8 cellular contexts compared by ENCODE assay signal in the genomic region with DNA sequence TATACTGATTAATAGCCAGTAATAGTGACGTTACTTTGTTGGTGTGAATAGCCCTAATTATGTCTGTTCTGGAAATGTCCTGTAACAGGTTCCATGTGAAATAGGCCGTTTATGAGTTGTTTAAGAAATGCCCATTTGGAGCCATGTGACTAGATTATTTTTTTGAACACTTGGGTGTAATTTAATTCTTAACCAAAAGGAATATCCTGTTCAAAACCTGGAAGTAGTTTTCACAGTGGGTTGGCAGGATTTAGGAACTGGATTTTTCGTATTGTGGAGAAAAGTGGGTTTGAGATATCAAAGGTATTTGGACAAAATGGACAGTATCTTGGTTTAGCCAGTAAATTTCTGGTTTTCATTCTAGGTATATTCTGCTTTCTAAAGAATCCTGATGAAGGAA. TPM values are rescaled to one million over a fixed set of nuclear protein-coding genes. Genes with fewer than 3 reads are reported as not detected.
DNase-seq lines count a peak whose midpoint lies in the region; ATAC-seq and TF ChIP-seq lines count a peak whose summit lies in the region.

No MANE protein-coding gene starts in this region.

- TF ChIP-seq EP300 in tibial nerve (IDR thresholded peaks at IDR 0.05) = no peak

- H3K27me3 ChIP-seq in adipocyte (replicated peaks; ENCODE audit: control insufficient read depth, insufficient read depth, low read length) = no peaks in the 10 kb centered on the region
- H3K27me3 ChIP-seq in right lobe of liver = no peaks in the 10 kb centered on the region
- H3K27me3 ChIP-seq in tibial nerve = no peaks in the 10 kb centered on the region

- peaks cover 3% of the 10 kb centered on the region for H3K27me3 Mint-ChIP-seq in activated T-cell treated with anti-CD3 and anti-CD28 coated beads, Interleukin-2, amount 50 U/mL, for 4 hours (ENCODE audit: low read depth)

- no peak for ATAC-seq in activated T-cell treated with anti-CD3 and anti-CD28 coated beads, Interleukin-2, amount 50 U/mL, for 4 hours
- no peak for ATAC-seq in right lobe of liver

- peaks cover 5% of the 10 kb centered on the region for H3K9me3 ChIP-seq in adipocyte (ENCODE audit: control insufficient read depth, low read length)
- H3K9me3 ChIP-seq in right lobe of liver = peaks cover 0 to 5% (median 2%) of the 10 kb centered on the region in 4 donors
- H3K9me3 ChIP-seq in tibial nerve = peaks cover 0 to 22% (median 3%) of the 10 kb centered on the region in 4 donors

- intact Hi-C loops in right lobe of liver (cut with DNase I) = no loop called here
- intact Hi-C loops in posterior cingulate gyrus (cut with DNase I) = loop anchor here (5.0 kb wide), 2 partner anchors 101 to 379 kb away; partner anchors contain the start of genes HOMER1 and MTX3

- H3K4me1 Mint-ChIP-seq in activated T-cell treated with anti-CD3 and anti-CD28 coated beads, Interleukin-2, amount 50 U/mL, for 4 hours (ENCODE audit: low read depth) = peaks cover 44% of the 10 kb centered on the region

- peak overlapping the region; percentile 92 for H3K4me3 Mint-ChIP-seq in activated T-cell treated with anti-CD3 and anti-CD28 coated beads, Interleukin-2, amount 50 U/mL, for 4 hours

- H3K27ac ChIP-seq in right lobe of liver (no peak overlapping the region), tibial nerve (peak overlapping the region in 3 of 4 donors; percentile 91 to 98 (median 93))

- peaks cover 32% of the 10 kb centered on the region for H3K36me3 Mint-ChIP-seq in activated T-cell treated with anti-CD3 and anti-CD28 coated beads, Interleukin-2, amount 50 U/mL, for 4 hours (ENCODE audit: insufficient read depth)

- peak overlapping the region; percentile 100 for H3K9ac ChIP-seq in adipocyte (ENCODE audit: low read length)

- peaks cover 4% of the 10 kb centered on the region for H3K4me1 ChIP-seq in adipocyte (ENCODE audit: control insufficient read depth, insufficient read depth, low read length)
- H3K4me1 ChIP-seq in right lobe of liver = peaks cover 0 to 14% (median 4%) of the 10 kb centered on the region in 4 donors
- H3K4me1 ChIP-seq in tibial nerve = peaks cover 0 to 25% (median 11%) of the 10 kb centered on the region in 4 donors

- H3K36me3 ChIP-seq in adipocyte (ENCODE audit: control insufficient read depth, insufficient read depth, low read length, severe bottlenecking) (peaks cover 23% of the 10 kb centered on the region), right lobe of liver (peaks cover 0 to 6% (median 0%) of the 10 kb centered on the region in 4 donors), tibial nerve (peaks cover 0 to 32% (median 0%) of the 10 kb centered on the region in 3 donors)

- peaks cover 9% of the 10 kb centered on the region for H3K9me3 Mint-ChIP-seq in activated T-cell treated with anti-CD3 and anti-CD28 coated beads, Interleukin-2, amount 50 U/mL, for 4 hours

- TF ChIP-seq CTCF in right lobe of liver (IDR thresholded peaks at IDR 0.05) (no peak), tibial nerve (IDR thresholded peaks at IDR 0.05) (no peak)

- 20% methylated on average over 3 of the region's 3 CpGs for WGBS in right lobe of liver (ENCODE audit: insufficient coverage, low coverage, low lambda C conversion rate, missing lambda C conversion rate)
- 12 to 20% methylated on average over 3 of the region's 3 CpGs for WGBS in tibial nerve, 2 donors

- DNase-seq in activated T-cell treated with anti-CD3 and anti-CD28 coated beads, Interleukin-2, amount 50 U/mL, for 4 hours = no peak
- no peak for DNase-seq in activated T-cell treated with anti-CD3 and anti-CD28 coated beads for 4 hours
- peak; percentile 21 for DNase-seq in adipocyte (ENCODE audit: low read depth)
- no peak for DNase-seq in right lobe of liver
- no peak for DNase-seq in tibial nerve (ENCODE audit: low spot score in 2 of 2)
- no peak for DNase-seq in NCI-H1694 treated with DMSO at 0.1 percent for 48 hours (lab: John Stamatoyannopoulos, UW)
- no peak for DNase-seq in activated effector memory CD4-positive, alpha-beta T cell treated with anti-CD3 and anti-CD28 coated beads, Interleukin-2, amount 50 U/mL, for 16 hours
- DNase-seq in posterior cingulate gyrus = no peak

- TF ChIP-seq POLR2A in right lobe of liver (IDR thresholded peaks at IDR 0.05) (no peak), tibial nerve (IDR thresholded peaks at IDR 0.05) (no peak)

- H3K4me3 ChIP-seq in adipocyte (ENCODE audit: low read length) (peak overlapping the region; percentile 100), right lobe of liver (peak overlapping the region; percentile 75 to 90 (median 85)), tibial nerve (peak overlapping the region; percentile 67 to 98 (median 84))

RNA-seq across cellular contexts. Expression of gene TENT2, which starts 1.3 kb away (rescaled TPM):
- 10 to 100 TPM; 58.2 to 65.6 (median 64.5) TPM for total RNA-seq in activated T-cell treated with anti-CD3 and anti-CD28 coated beads, Interleukin-2, amount 50 U/mL, for 4 hours
- 10 to 100 TPM; 24.2 to 33.2 (median 28.8) TPM for total RNA-seq in right lobe of liver
- 10 to 100 TPM; 65.4 to 97.2 (median 80.0) TPM for total RNA-seq in tibial nerve

Comparison
In these comparisons a context has a peak if more than half of its experiments do, and no peak if none do; other contexts are left out.
1. H3K27ac ChIP-seq: peak in tibial nerve (3 of 4); none in right lobe of liver (0 of 3).
2. Peak in every context shown above with its lines, with median percentiles within 50 percentile points of each other: H3K4me3 ChIP-seq.